8 cellular contexts compared by ENCODE assay signal in the genomic region with DNA sequence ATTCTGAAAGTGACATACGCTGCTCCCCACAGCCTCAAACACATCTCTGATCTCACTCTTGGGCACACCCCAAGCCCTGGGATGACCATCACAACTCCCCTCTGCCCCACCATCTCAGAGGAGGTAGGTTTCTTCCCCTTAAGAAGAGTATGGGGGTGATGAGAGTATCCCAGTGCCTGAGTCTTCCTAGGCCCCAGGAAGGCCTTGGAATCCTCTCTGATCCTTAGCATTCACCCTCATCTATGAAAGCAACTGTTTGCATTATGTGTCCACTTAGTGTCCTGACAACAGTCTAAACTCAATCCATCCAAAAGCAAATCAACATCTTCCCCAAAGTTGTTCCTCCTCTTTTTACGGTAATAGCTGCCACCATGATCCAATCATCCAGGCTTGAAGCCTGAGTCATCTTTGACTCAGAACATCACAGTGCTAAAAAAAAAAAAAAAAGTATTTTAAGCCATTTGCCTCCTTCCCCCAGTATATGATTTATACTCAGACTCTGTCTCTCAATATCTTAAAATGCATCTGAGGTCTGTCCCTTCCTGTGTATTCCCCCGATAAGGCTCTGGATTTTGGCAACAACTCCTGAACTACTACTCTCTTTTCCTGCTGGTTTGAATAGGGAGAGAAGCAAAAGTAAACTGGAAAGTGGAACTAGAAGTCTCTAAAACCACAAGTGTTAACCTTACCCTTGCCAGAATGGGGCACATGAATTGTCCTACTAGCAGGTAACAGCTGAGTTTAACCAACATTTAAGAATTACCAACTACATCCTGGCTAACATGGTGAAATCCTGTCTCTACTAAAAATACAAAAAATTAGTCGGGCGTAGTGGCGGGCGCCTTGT. TPM values are rescaled to one million over a fixed set of nuclear protein-coding genes. Genes with fewer than 3 reads are reported as not detected.
DNase-seq lines count a peak whose midpoint lies in the region; ATAC-seq, FAIRE-seq and TF ChIP-seq lines count a peak whose summit lies in the region.

No MANE protein-coding gene starts in this region.

- peaks cover 34% of the 10 kb centered on the region for H3K4me1 ChIP-seq in endothelial cell of umbilical vein (ENCODE audit: control insufficient read depth, extremely low read depth, insufficient read depth, low read length)
- no peaks in the 10 kb centered on the region for H3K4me1 ChIP-seq in pancreas
- H3K4me1 ChIP-seq in ovary (ENCODE audit: insufficient read depth): peaks cover 2% of the 10 kb centered on the region

- TF ChIP-seq POLR2A in endothelial cell of umbilical vein (IDR thresholded peaks at IDR 0.05; ENCODE audit: low read depth, low read length) (no peak), ovary (IDR thresholded peaks at IDR 0.05) (no peak)

- no peaks in the 10 kb centered on the region for H3K9me3 Mint-ChIP-seq in naive thymus-derived CD8-positive, alpha-beta T cell

- H2AFZ ChIP-seq in endothelial cell of umbilical vein (ENCODE audit: low read depth, low read length): peak overlapping the region; percentile 49

- H3K27me3 ChIP-seq in endothelial cell of umbilical vein (ENCODE audit: control insufficient read depth in 2 of 2, insufficient read depth in 2 of 2, low read length in 2 of 2) (no peaks in the 10 kb centered on the region), pancreas (no peaks in the 10 kb centered on the region), ovary (no peaks in the 10 kb centered on the region)

- peak; percentile 88 for FAIRE-seq in endothelial cell of umbilical vein (lab: Jason Lieb, UNC)
- FAIRE-seq in pancreas (lab: Jason Lieb, UNC): no peak

- TF ChIP-seq CTCF in endothelial cell of umbilical vein (IDR thresholded peaks at IDR 0.05; ENCODE audit: extremely low read depth in 1 of 2, insufficient read depth in 1 of 2, low read depth in 1 of 2, low read length in 2 of 2) (no peak), pancreas (IDR thresholded peaks at IDR 0.05) (no peak), ovary (IDR thresholded peaks at IDR 0.05) (no peak)

- peaks cover 0 to 16% (median 5%) of the 10 kb centered on the region in 4 donors for H3K4me1 Mint-ChIP-seq in naive thymus-derived CD8-positive, alpha-beta T cell

- peak; percentile 9 for DNase-seq in activated CD4-positive, alpha-beta T cell treated with anti-CD3 and anti-CD28 coated beads for 48 hours
- no peak for DNase-seq in activated CD4-positive, alpha-beta T cell treated with anti-CD3 and anti-CD28 coated beads, Interleukin-2, amount 50 U/mL, for 1 hour
- DNase-seq in OCI-M1 (lab: John Stamatoyannopoulos, UW) (peak; percentile 75), endothelial cell of umbilical vein (ENCODE audit: low read depth, low spot score) (peak; percentile 91), pancreas (no peak), ovary (no peak)
- DNase-seq in naive thymus-derived CD8-positive, alpha-beta T cell: no peak

- peak overlapping the region; percentile 21 for H3K9ac ChIP-seq in endothelial cell of umbilical vein (replicated peaks; ENCODE audit: extremely low read depth, insufficient read depth, low read length)

- dilution Hi-C loops in endothelial cell of umbilical vein (cut with MboI; ENCODE audit: extremely low pct_ligation_motif_present, low sequenced_read_pairs): no loop called here

- intact Hi-C loops in endothelial cell of umbilical vein (cut with micrococcal nuclease) (loop anchor here (2.0 kb wide), 1 partner anchor 39 kb away; a partner anchor contains a TSS), pancreas (cut with DNase I) (no loop called here), ovary (cut with DNase I) (no loop called here)

- peaks cover 5 to 28% (median 21%) of the 10 kb centered on the region in 3 donors for H3K36me3 Mint-ChIP-seq in naive thymus-derived CD8-positive, alpha-beta T cell

- H3K4me3 ChIP-seq in endothelial cell of umbilical vein (replicated peaks in 1 of 3; ENCODE audit: insufficient read depth in 1 of 3, low read depth in 1 of 3, low read length in 3 of 3) (no peak overlapping the region), pancreas (no peak overlapping the region), ovary (no peak overlapping the region)

- H3K4me2 ChIP-seq in endothelial cell of umbilical vein (ENCODE audit: insufficient read depth, low read length): peak overlapping the region; percentile 16

- H3K27me3 Mint-ChIP-seq in naive thymus-derived CD8-positive, alpha-beta T cell: peaks cover 0 to under 1% (median 0%) of the 10 kb centered on the region in 5 donors

- H3K36me3 ChIP-seq in endothelial cell of umbilical vein (ENCODE audit: control insufficient read depth in 2 of 2, extremely low read depth in 1 of 2, insufficient read depth in 2 of 2, low read length in 2 of 2): no peaks in the 10 kb centered on the region
- H3K36me3 ChIP-seq in pancreas: no peaks in the 10 kb centered on the region
- no peaks in the 10 kb centered on the region for H3K36me3 ChIP-seq in ovary

- no peaks in the 10 kb centered on the region for H3K79me2 ChIP-seq in endothelial cell of umbilical vein (ENCODE audit: control insufficient read depth, insufficient read depth, low read length)

- peak overlapping the region in 1 of 10 donors; percentile 21 for H3K4me3 Mint-ChIP-seq in naive thymus-derived CD8-positive, alpha-beta T cell

- TF ChIP-seq EP300 in ovary (IDR thresholded peaks at IDR 0.05): no peak

- peak overlapping the region; percentile 80 for H3K27ac ChIP-seq in endothelial cell of umbilical vein (ENCODE audit: insufficient read depth, low read depth, low read length)
- H3K27ac ChIP-seq in pancreas: peak overlapping the region in 2 of 4 donors; percentile 43 to 58
- no peak overlapping the region for H3K27ac ChIP-seq in ovary

- H3K9me1 ChIP-seq in endothelial cell of umbilical vein (replicated peaks; ENCODE audit: control insufficient read depth, extremely low read depth, insufficient read depth, low read length): no peaks in the 10 kb centered on the region

- TSS peak; percentile 84 for BruUV-seq in endothelial cell of umbilical vein (replicated peaks; lab: Mats Ljungman, UMichigan)

- WGBS in pancreas, 2 donors: 88 to 91% methylated on average over 7 of the region's 7 CpGs
- WGBS in ovary, 3 donors: 83 to 89% (median 84%) methylated on average over 7 of the region's 7 CpGs

- POLR2A ChIA-PET in endothelial cell of umbilical vein (lab: Charles Lee): interaction anchor here (0.6 to 0.8 kb wide), 3 partner anchors 40 to 454 kb away, joined by 3 read pairs; no protein-coding TSS in a partner anchor
- POLR2A ChIA-PET in naive thymus-derived CD8-positive, alpha-beta T cell (lab: Charles Lee): interaction anchor here (0.7 kb wide), 1 partner anchor 26 kb away, joined by 4 read pairs; no protein-coding TSS in a partner anchor

- CTCF ChIA-PET in endothelial cell of umbilical vein (lab: Charles Lee): interaction anchor here (0.6 to 1.2 kb wide), 3 partner anchors 37 to 139 kb away, joined by 3 to 4 read pairs (median 4); no protein-coding TSS in a partner anchor

- H3K27ac Mint-ChIP-seq in naive thymus-derived CD8-positive, alpha-beta T cell: peak overlapping the region in 2 of 10 donors; percentile 29 to 75

- H4K20me1 ChIP-seq in endothelial cell of umbilical vein (replicated peaks; ENCODE audit: control insufficient read depth, extremely low read depth, insufficient read depth, low read length): no peaks in the 10 kb centered on the region

- no peaks in the 10 kb centered on the region for H3K9me3 ChIP-seq in endothelial cell of umbilical vein (replicated peaks; ENCODE audit: control insufficient read depth, insufficient read depth, low read length)
- H3K9me3 ChIP-seq in pancreas: no peaks in the 10 kb centered on the region
- no peaks in the 10 kb centered on the region for H3K9me3 ChIP-seq in ovary

- ATAC-seq in HG02798 (IDR thresholded peaks at IDR 0.05; ENCODE audit: poor library complexity, unreplicated experiment) (peak; percentile 38), pancreas (peak in 3 of 4 donors; percentile 9 to 56 (median 50))
- no peak for ATAC-seq in naive thymus-derived CD8-positive, alpha-beta T cell

RNA-seq across cellular contexts. Expression of a gene that starts 22.5 kb away (rescaled TPM):
- total RNA-seq in endothelial cell of umbilical vein: 0.66 TPM in 1 of 2 replicates, not detected in the other
- 0.57 and 1.3 TPM in 2 replicates for polyA plus RNA-seq in endothelial cell of umbilical vein
- polyA plus RNA-seq in endothelial cell of umbilical vein (2011; cell fraction: cytosol; rRNA removed): 0.17 and 0.32 TPM in 2 replicates
- polyA plus RNA-seq in endothelial cell of umbilical vein (2011; cell fraction: nucleus; rRNA removed): 1.7 and 2.5 TPM in 2 replicates
- polyA plus RNA-seq in endothelial cell of umbilical vein (2012): 0.15 and 0.43 TPM in 2 replicates
- polyA minus RNA-seq in endothelial cell of umbilical vein: 0.42 and 1.6 TPM in 2 replicates
- polyA minus RNA-seq in endothelial cell of umbilical vein (2011; cell fraction: cytosol; rRNA and poly(A)+ RNA removed): not detected
- 0.67 and 3.5 TPM in 2 replicates for polyA minus RNA-seq in endothelial cell of umbilical vein (2011; cell fraction: nucleus; rRNA and poly(A)+ RNA removed)
- 1 to 10 TPM in 3 of 6 donors, under 1 TPM in 3; 0.52 to 3.3 (median 1.0) TPM for total RNA-seq in pancreas
- polyA plus RNA-seq in pancreas: 1 to 10 TPM; 4.0 to 6.7 TPM
- 1 to 10 TPM in 6 of 7 donors, under 1 TPM in 1; 0.83 to 5.0 (median 2.7) TPM for total RNA-seq in ovary
- polyA plus RNA-seq in ovary: 1 to 10 TPM; 3.0 to 4.6 TPM
- total RNA-seq in naive thymus-derived CD8-positive, alpha-beta T cell: 1 to 10 TPM; 4.6 to 8.4 TPM
- polyA plus RNA-seq in naive thymus-derived CD8-positive, alpha-beta T cell: 1 to 10 TPM; 1.1 to 2.6 (median 1.4) TPM

RNA-seq across cellular contexts. Expression of a gene that starts 39.3 kb away (rescaled TPM):
- total RNA-seq in endothelial cell of umbilical vein (31.3 and 37.6 TPM in 2 replicates), pancreas (10 to 100 TPM; 13.6 to 24.6 (median 18.6) TPM), ovary (10 to 100 TPM; 12.4 to 30.6 (median 24.0) TPM)
- polyA plus RNA-seq in endothelial cell of umbilical vein (15.3 and 19.8 TPM in 2 replicates), pancreas (100 to 1,000 TPM; 118 to 124 TPM), ovary (10 to 100 TPM; 26.9 to 42.2 TPM)
- polyA plus RNA-seq in endothelial cell of umbilical vein (2011; cell fraction: cytosol; rRNA removed): 29.5 and 31.5 TPM in 2 replicates
- 7.1 and 10.8 TPM in 2 replicates for polyA plus RNA-seq in endothelial cell of umbilical vein (2011; cell fraction: nucleus; rRNA removed)
- polyA plus RNA-seq in endothelial cell of umbilical vein (2012): 34.2 and 44.9 TPM in 2 replicates
- 9.2 and 9.8 TPM in 2 replicates for polyA minus RNA-seq in endothelial cell of umbilical vein
- 19.5 TPM for polyA minus RNA-seq in endothelial cell of umbilical vein (2011; cell fraction: cytosol; rRNA and poly(A)+ RNA removed)
- polyA minus RNA-seq in endothelial cell of umbilical vein (2011; cell fraction: nucleus; rRNA and poly(A)+ RNA removed): 11.0 and 11.2 TPM in 2 replicates
- 10 to 100 TPM; 28.8 to 30.6 TPM for total RNA-seq in naive thymus-derived CD8-positive, alpha-beta T cell
- 10 to 100 TPM; 53.2 to 57.6 (median 56.4) TPM for polyA plus RNA-seq in naive thymus-derived CD8-positive, alpha-beta T cell

RNA-seq across cellular contexts. Expression of a gene that starts 40.2 kb away (rescaled TPM):
- total RNA-seq in endothelial cell of umbilical vein (not detected in 2 replicates), pancreas (1 to 10 TPM in 5 of 6 donors, under 1 TPM in 1; 0.95 to 3.2 (median 1.3) TPM), ovary (1 to 10 TPM in 4 of 7 donors, under 1 TPM in 3; 0.53 to 9.9 (median 1.2) TPM)
- polyA plus RNA-seq in endothelial cell of umbilical vein (0.07 and 0.14 TPM in 2 replicates), pancreas (1 to 10 TPM; 1.2 to 3.6 TPM), ovary (1 to 10 TPM; 2.2 to 3.9 TPM)
- polyA plus RNA-seq in endothelial cell of umbilical vein (2011; cell fraction: cytosol; rRNA removed): 0.10 and 0.12 TPM in 2 replicates
- polyA plus RNA-seq in endothelial cell of umbilical vein (2011; cell fraction: nucleus; rRNA removed): not detected in 2 replicates
- polyA plus RNA-seq in endothelial cell of umbilical vein (2012): 0.66 and 1.2 TPM in 2 replicates
- polyA minus RNA-seq in endothelial cell of umbilical vein: 0.58 TPM in 1 of 2 replicates, not detected in the other
- not detected for polyA minus RNA-seq in endothelial cell of umbilical vein (2011; cell fraction: cytosol; rRNA and poly(A)+ RNA removed)
- polyA minus RNA-seq in endothelial cell of umbilical vein (2011; cell fraction: nucleus; rRNA and poly(A)+ RNA removed): not detected in 2 replicates
- not detected for total RNA-seq in naive thymus-derived CD8-positive, alpha-beta T cell
- not detected for polyA plus RNA-seq in naive thymus-derived CD8-positive, alpha-beta T cell

RNA-seq across cellular contexts. Expression of a gene that starts 58.6 kb away (rescaled TPM):
- total RNA-seq in endothelial cell of umbilical vein (6.0 and 8.0 TPM in 2 replicates), pancreas (1 to 10 TPM; 4.6 to 9.5 (median 5.9) TPM), ovary (1 to 10 TPM; 2.1 to 6.8 (median 4.5) TPM)
- polyA plus RNA-seq in endothelial cell of umbilical vein (3.3 and 3.5 TPM in 2 replicates), pancreas (1 to 10 TPM; 2.7 to 3.0 TPM), ovary (10 to 100 TPM in 1 of 2 donors, 1 to 10 TPM in 1; 2.6 to 14.6 TPM)
- polyA plus RNA-seq in endothelial cell of umbilical vein (2011; cell fraction: cytosol; rRNA removed): 3.1 and 3.2 TPM in 2 replicates
- polyA plus RNA-seq in endothelial cell of umbilical vein (2011; cell fraction: nucleus; rRNA removed): 1.6 and 2.0 TPM in 2 replicates
- 2.8 and 3.1 TPM in 2 replicates for polyA plus RNA-seq in endothelial cell of umbilical vein (2012)
- 4.3 and 7.2 TPM in 2 replicates for polyA minus RNA-seq in endothelial cell of umbilical vein
- polyA minus RNA-seq in endothelial cell of umbilical vein (2011; cell fraction: cytosol; rRNA and poly(A)+ RNA removed): not detected
- 0.91 and 1.8 TPM in 2 replicates for polyA minus RNA-seq in endothelial cell of umbilical vein (2011; cell fraction: nucleus; rRNA and poly(A)+ RNA removed)
- 1 to 10 TPM; 1.5 to 2.6 TPM for total RNA-seq in naive thymus-derived CD8-positive, alpha-beta T cell
- under 1 TPM; 0.15 to 0.57 (median 0.28) TPM for polyA plus RNA-seq in naive thymus-derived CD8-positive, alpha-beta T cell

Comparison
In these comparisons a context has a peak if more than half of its experiments do, and no peak if none do; other contexts are left out.
1. DNase-seq: peak in activated CD4-positive, alpha-beta T cell treated with anti-CD3 and anti-CD28 coated beads for 48 hours (single experiment), OCI-M1 (single experiment) and endothelial cell of umbilical vein (single experiment); none in activated CD4-positive, alpha-beta T cell treated with anti-CD3 and anti-CD28 coated beads, Interleukin-2, amount 50 U/mL, for 1 hour (single experiment), pancreas (0 of 6), ovary (0 of 5) and naive thymus-derived CD8-positive, alpha-beta T cell (0 of 10).
2. ATAC-seq: peak in HG02798 (single experiment) and pancreas (3 of 4); none in naive thymus-derived CD8-positive, alpha-beta T cell (0 of 2).